18 cellular contexts compared by ENCODE assay signal in genomic region chr3:172390792-172391191, GRCh38. TPM values are rescaled to one million over a fixed set of nuclear protein-coding genes. Genes with fewer than 3 reads are reported as not detected.
DNase-seq lines count a peak whose midpoint lies in the region; ATAC-seq and TF ChIP-seq lines count a peak whose summit lies in the region.
"Had no signal": no experiment of that assay in that cellular context is flagged by ENCODE, and none has a peak within 500 bp of the region (broad histone marks: within the 10 kb centered on the region; RNA-seq: fewer than 3 reads in every experiment).

No MANE protein-coding gene starts in this region.

- peak overlapping the region; percentile 67 for H3K4me2 ChIP-seq in osteoblast (ENCODE audit: insufficient read depth, low read length)
- H3K4me2 ChIP-seq: BLaER1 treated with 17β-estradiol and CSF1 and Interleukin-3, amounts not matched to agents 10 nM and 100 nM; KMS-11 had no signal

- TF ChIP-seq CTCF in natural killer cell (IDR thresholded peaks at IDR 0.05): no peak
- no peak for TF ChIP-seq CTCF in chondrocyte (IDR thresholded peaks at IDR 0.05)
- TF ChIP-seq CTCF in osteoblast (IDR thresholded peaks at IDR 0.05; ENCODE audit: extremely low read depth, low read depth, low read length): no peak
- no peak for TF ChIP-seq CTCF in glutamatergic neuron (IDR thresholded peaks at IDR 0.05; ENCODE audit: partially characterized antibody, unreplicated experiment)

- H3K27ac Mint-ChIP-seq in natural killer cell (peak overlapping the region; percentile 6 to 65), chondrocyte (ENCODE audit: unreplicated experiment) (peak overlapping the region; percentile 77), glutamatergic neuron (ENCODE audit: unreplicated experiment) (no peak overlapping the region)
- peak overlapping the region in 1 of 2 donors; percentile 31 for H3K27ac Mint-ChIP-seq in natural killer cell treated with Interleukin-12 subunit alpha and Interleukin-12 subunit beta and Interleukin-15 and Interleukin-18, amount 100 ng/mL, for 72 hours

- DNase-seq in natural killer cell: no peak
- no peak for DNase-seq in natural killer cell treated with Interleukin-12 subunit alpha and Interleukin-12 subunit beta and Interleukin-15 and Interleukin-18, amount 100 ng/mL, for 72 hours (ENCODE audit: low spot score)
- no peak for DNase-seq in chondrocyte (ENCODE audit: low spot score)
- DNase-seq in osteoblast (ENCODE audit: insufficient read length, low spot score, missing footprints): no peak
- DNase-seq in glutamatergic neuron: no peak
- DNase-seq: DND-41, H9, MV-4-11, NCI-H187 treated with DMSO at 0.1 percent for 48 hours, NCI-H526, PC-3, RPMI8226, SIG-M5 had no signal

- H3K9me3 ChIP-seq in osteoblast (ENCODE audit: low read depth, low read length): no peaks in the 10 kb centered on the region

- peaks cover 25% of the 10 kb centered on the region for H3K4me1 ChIP-seq in osteoblast (ENCODE audit: insufficient read depth, low read length)
- H3K4me1 ChIP-seq: BLaER1 treated with 17β-estradiol and CSF1 and Interleukin-3, amounts not matched to agents 10 nM and 100 nM had no signal

- H3K27me3 ChIP-seq in osteoblast (ENCODE audit: insufficient read depth, low read length): no peaks in the 10 kb centered on the region
- H3K27me3 ChIP-seq: BLaER1 treated with 17β-estradiol and CSF1 and Interleukin-3, amounts not matched to agents 10 nM and 100 nM had no signal

- H4K20me1 ChIP-seq in osteoblast (ENCODE audit: insufficient read depth, low read length): peaks cover 18% of the 10 kb centered on the region

- H3K27me3 Mint-ChIP-seq in natural killer cell (ENCODE audit: low read depth in 2 of 2) (no peaks in the 10 kb centered on the region), chondrocyte (ENCODE audit: low read depth) (no peaks in the 10 kb centered on the region), glutamatergic neuron (ENCODE audit: unreplicated experiment) (peaks cover 2% of the 10 kb centered on the region)
- no peaks in the 10 kb centered on the region for H3K27me3 Mint-ChIP-seq in natural killer cell treated with Interleukin-12 subunit alpha and Interleukin-12 subunit beta and Interleukin-15 and Interleukin-18, amount 100 ng/mL, for 72 hours

- no peak for ATAC-seq in natural killer cell
- ATAC-seq in natural killer cell treated with Interleukin-12 subunit alpha and Interleukin-12 subunit beta and Interleukin-15 and Interleukin-18, amount 100 ng/mL, for 72 hours: no peak
- no peak for ATAC-seq in GM21390 (IDR thresholded peaks at IDR 0.05; ENCODE audit: unreplicated experiment)
- ATAC-seq in HG03196 (IDR thresholded peaks at IDR 0.05; ENCODE audit: unreplicated experiment): no peak
- ATAC-seq: PC-3 had no signal

- H2AFZ ChIP-seq in osteoblast (ENCODE audit: low read length): no peak overlapping the region

- H3K4me3 ChIP-seq in osteoblast (ENCODE audit: insufficient read depth, low read length): no peak overlapping the region
- H3K4me3 ChIP-seq: BLaER1 treated with 17β-estradiol and CSF1 and Interleukin-3, amounts not matched to agents 10 nM and 100 nM had no signal

- H3K79me2 ChIP-seq in osteoblast (ENCODE audit: insufficient read depth, low read length): peaks cover 16% of the 10 kb centered on the region

- intact Hi-C loops in natural killer cell (cut with micrococcal nuclease): no loop called here

- H3K36me3 ChIP-seq in osteoblast (ENCODE audit: insufficient read depth, low read length): no peaks in the 10 kb centered on the region

- H3K36me3 Mint-ChIP-seq in natural killer cell (no peaks in the 10 kb centered on the region), chondrocyte (ENCODE audit: low read depth) (peaks cover 15% of the 10 kb centered on the region), glutamatergic neuron (ENCODE audit: unreplicated experiment) (no peaks in the 10 kb centered on the region)
- H3K36me3 Mint-ChIP-seq in natural killer cell treated with Interleukin-12 subunit alpha and Interleukin-12 subunit beta and Interleukin-15 and Interleukin-18, amount 100 ng/mL, for 72 hours: peaks cover 4% of the 10 kb centered on the region

- H3K4me1 Mint-ChIP-seq in natural killer cell: peaks cover 24 to 28% of the 10 kb centered on the region in 2 donors
- H3K4me1 Mint-ChIP-seq in natural killer cell treated with Interleukin-12 subunit alpha and Interleukin-12 subunit beta and Interleukin-15 and Interleukin-18, amount 100 ng/mL, for 72 hours (ENCODE audit: low read depth in 2 of 2): peaks cover 11 to 25% of the 10 kb centered on the region in 2 donors
- H3K4me1 Mint-ChIP-seq in chondrocyte (ENCODE audit: low read depth): peaks cover 41% of the 10 kb centered on the region
- H3K4me1 Mint-ChIP-seq in glutamatergic neuron (ENCODE audit: low read depth, unreplicated experiment): no peaks in the 10 kb centered on the region

- no peak overlapping the region for H3K4me3 Mint-ChIP-seq in natural killer cell
- H3K4me3 Mint-ChIP-seq in natural killer cell treated with Interleukin-12 subunit alpha and Interleukin-12 subunit beta and Interleukin-15 and Interleukin-18, amount 100 ng/mL, for 72 hours: no peak overlapping the region
- H3K4me3 Mint-ChIP-seq in chondrocyte (ENCODE audit: unreplicated experiment): no peak overlapping the region
- no peak overlapping the region for H3K4me3 Mint-ChIP-seq in glutamatergic neuron (ENCODE audit: unreplicated experiment)
- H3K4me3 Mint-ChIP-seq: H9 had no signal

- H3K9me3 Mint-ChIP-seq in natural killer cell: no peaks in the 10 kb centered on the region
- no peaks in the 10 kb centered on the region for H3K9me3 Mint-ChIP-seq in natural killer cell treated with Interleukin-12 subunit alpha and Interleukin-12 subunit beta and Interleukin-15 and Interleukin-18, amount 100 ng/mL, for 72 hours
- H3K9me3 Mint-ChIP-seq in chondrocyte (ENCODE audit: low read depth): no peaks in the 10 kb centered on the region
- no peaks in the 10 kb centered on the region for H3K9me3 Mint-ChIP-seq in glutamatergic neuron (ENCODE audit: unreplicated experiment)
- H3K9me3 Mint-ChIP-seq: H9 had no signal

- peak overlapping the region; percentile 87 for H3K27ac ChIP-seq in osteoblast (ENCODE audit: low read depth, low read length)
- H3K27ac ChIP-seq: BLaER1 treated with 17β-estradiol and CSF1 and Interleukin-3, amounts not matched to agents 10 nM and 100 nM; KMS-11 had no signal

RNA-seq across cellular contexts. Expression of gene GHSR, which starts 57.5 kb away (rescaled TPM):
- total RNA-seq in natural killer cell: 1 to 10 TPM in 1 of 3 donors, under 1 TPM in 2; 0.38 to 1.3 (median 0.63) TPM
- total RNA-seq in natural killer cell treated with Interleukin-12 subunit alpha and Interleukin-12 subunit beta and Interleukin-15 and Interleukin-18, amount 100 ng/mL, for 72 hours: not detected
- not detected in 3 replicates for total RNA-seq in chondrocyte
- not detected in 2 replicates for total RNA-seq in osteoblast
- total RNA-seq in glutamatergic neuron (ENCODE audit: unreplicated experiment): not detected
- total RNA-seq: G401, H9, PC-3 had no signal
